ENCODE assay signal across 8 cellular contexts in the genomic region with DNA sequence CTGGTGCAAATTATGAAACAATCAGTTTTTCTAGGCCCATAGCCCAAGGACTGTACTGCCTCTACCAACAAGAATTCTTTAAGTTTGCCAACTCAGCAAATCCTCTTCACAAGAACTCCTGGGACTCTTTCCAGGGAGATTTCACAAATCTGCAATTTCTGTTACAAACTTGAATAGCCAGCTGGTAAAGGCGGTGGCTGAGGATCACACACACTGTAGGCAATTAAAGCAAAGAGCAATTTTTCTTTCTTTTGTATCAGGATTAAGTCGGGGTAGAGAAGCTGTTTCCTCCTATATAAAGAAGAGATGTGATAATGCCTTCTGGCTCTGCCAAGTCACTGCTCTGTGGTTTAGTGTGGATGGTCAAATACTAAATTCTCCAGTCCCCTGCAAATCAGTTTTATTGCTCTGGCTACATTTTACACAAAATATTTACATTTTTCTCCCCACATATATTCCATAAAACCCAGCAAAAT.
DNase-seq lines count a peak whose midpoint lies in the region; ATAC-seq and TF ChIP-seq lines count a peak whose summit lies in the region.

No MANE protein-coding gene starts in this region.

- H3K9me3 ChIP-seq in NT2/D1 (ENCODE audit: insufficient read depth, low read length) = peaks cover 5% of the 10 kb centered on the region; the same call in 1 of the 2 replicates

- peak overlapping the region; percentile 11 for H3K9ac ChIP-seq in NT2/D1 (ENCODE audit: insufficient read length, low read depth)

- peak overlapping the region; percentile 99 for H3K4me3 ChIP-seq in NT2/D1 (ENCODE audit: insufficient read length, low read depth)
- peak overlapping the region; percentile 94 for H3K4me3 ChIP-seq in coronary artery

- no peaks in the 10 kb centered on the region for H3K27me3 ChIP-seq in NT2/D1 (ENCODE audit: insufficient read depth, insufficient read length)

- H3K36me3 ChIP-seq in NT2/D1 (ENCODE audit: insufficient read depth, insufficient read length, low read length) = peaks cover 13% of the 10 kb centered on the region

- peak; percentile 8 for DNase-seq in GF-D8 (lab: John Stamatoyannopoulos, UW)
- no peak for DNase-seq in NT2/D1 (ENCODE audit: low read depth, low spot score)
- DNase-seq in coronary artery (ENCODE audit: low spot score) = no peak
- DNase-seq in middle frontal gyrus (ENCODE audit: extremely low spot score, low spot score) = peak; percentile 28
- no peak for DNase-seq in DMS79 treated with DMSO at 0.1 percent for 48 hours (lab: John Stamatoyannopoulos, UW)

- H3K27ac ChIP-seq in coronary artery = peak overlapping the region in 1 of 2 donors; percentile 36

- ATAC-seq in GM18858 (IDR thresholded peaks at IDR 0.05; ENCODE audit: unreplicated experiment) = no peak
- no peak for ATAC-seq in HG02981 (IDR thresholded peaks at IDR 0.05; ENCODE audit: unreplicated experiment)
- no peak for ATAC-seq in GM21367 (IDR thresholded peaks at IDR 0.05; ENCODE audit: unreplicated experiment)

- no peaks in the 10 kb centered on the region for H3K4me1 ChIP-seq in NT2/D1 (ENCODE audit: insufficient read depth, insufficient read length)

- no peak for TF ChIP-seq CTCF in coronary artery (IDR thresholded peaks at IDR 0.05)

Comparison
In these comparisons a context has a peak if more than half of its experiments do, and no peak if none do; other contexts are left out.
1. DNase-seq: peak in GF-D8 (single experiment) and middle frontal gyrus (single experiment); none in NT2/D1 (single experiment), coronary artery (single experiment) and DMS79 treated with DMSO at 0.1 percent for 48 hours (single experiment).